Comparison of ENCODE assay signal across 8 cellular contexts in the genomic region with DNA sequence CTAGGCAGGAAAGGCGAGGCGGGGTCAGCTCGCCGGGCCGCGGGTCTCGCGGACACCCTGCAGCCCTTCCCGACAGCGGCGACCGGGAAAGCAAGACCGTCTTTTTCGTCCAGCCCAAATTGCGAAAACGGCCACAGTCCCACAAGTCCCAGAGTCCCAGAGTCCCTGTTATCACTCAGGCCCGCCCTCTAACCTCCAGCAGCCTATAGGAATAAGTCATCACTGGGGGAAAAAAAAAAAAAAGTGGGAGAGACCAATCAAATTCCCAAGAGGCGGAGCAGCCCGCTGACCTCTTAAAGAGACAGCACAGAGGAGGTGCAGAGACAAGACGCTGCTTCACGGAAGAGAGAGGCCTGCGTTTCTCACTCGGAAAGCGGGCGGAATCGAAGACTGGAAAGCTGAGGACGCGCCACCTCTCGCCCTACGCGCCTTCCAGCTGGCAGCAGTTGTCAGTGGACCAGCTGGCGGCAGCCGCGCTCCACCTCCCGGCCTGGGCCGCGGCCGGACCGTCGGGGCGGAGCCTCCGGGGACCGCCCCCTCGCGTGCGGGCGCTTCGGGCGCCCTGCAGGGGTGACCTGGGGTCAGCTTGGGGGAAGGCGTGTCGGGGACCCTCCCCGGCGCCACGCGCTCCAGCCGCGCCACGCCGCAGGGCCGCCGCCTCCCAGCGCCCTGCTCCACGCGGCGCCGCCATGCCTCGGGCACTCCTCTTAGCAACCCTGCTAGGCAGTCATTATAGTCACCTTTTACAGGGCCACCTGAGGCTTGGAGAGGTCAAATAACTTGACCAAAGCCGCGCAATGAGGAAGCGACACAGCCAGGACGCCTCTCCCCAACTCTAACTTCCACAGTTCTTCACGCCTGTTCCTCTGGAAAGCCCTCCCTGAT. TPM values are rescaled to one million over a fixed set of nuclear protein-coding genes. Genes with fewer than 3 reads are reported as not detected.
DNase-seq lines count a peak whose midpoint lies in the region; ATAC-seq and TF ChIP-seq lines count a peak whose summit lies in the region.

TPRA1 (minus strand) TSS at position 141 of the 885 bp plus-strand sequence. CDS start 10,587 bp downstream, outside the sequence.

- H3K27ac ChIP-seq in DND-41 (ENCODE audit: low read length): peak within 1 kb of the TSS; percentile 88
- H3K27ac ChIP-seq in Peyer's patch: peak within 1 kb of the TSS; percentile 86 to 97 (median 92)
- H3K27ac ChIP-seq in esophagus muscularis mucosa (replicated peaks in 1 of 4): peak within 1 kb of the TSS; percentile 88 to 97 (median 94)
- peak within 1 kb of the TSS; percentile 66 for H3K27ac ChIP-seq in muscle layer of duodenum (ENCODE audit: low read length)

- TF ChIP-seq EP300 in esophagus muscularis mucosa (IDR thresholded peaks at IDR 0.05): no peak

- H3K4me3 ChIP-seq in DND-41 (ENCODE audit: low read depth in 1 of 2, low read length in 2 of 2): peak within 1 kb of the TSS; percentile 84 to 94
- H3K4me3 ChIP-seq in Peyer's patch: peak within 1 kb of the TSS; percentile 80 to 97 (median 94)
- peak within 1 kb of the TSS; percentile 87 to 97 (median 92) for H3K4me3 ChIP-seq in esophagus muscularis mucosa
- H3K4me3 ChIP-seq in muscle layer of duodenum (ENCODE audit: low read depth in 1 of 2, low read length in 2 of 2): peak within 1 kb of the TSS; percentile 73 to 93

- peaks cover 46% of the 10 kb centered on the region for H3K79me2 ChIP-seq in DND-41 (ENCODE audit: insufficient read depth, low read length)

- peak; percentile 49 for TF ChIP-seq CTCF in DND-41 (IDR thresholded peaks at IDR 0.05; ENCODE audit: borderline replicate concordance, extremely low read depth, low read length, poor library complexity, severe bottlenecking)
- peak in 4 of 6 experiments; percentile 12 to 64 (median 44) for TF ChIP-seq CTCF in Peyer's patch (IDR thresholded peaks at IDR 0.05)
- peak in 2 of 3 experiments; percentile 6 to 42 for TF ChIP-seq CTCF in esophagus muscularis mucosa (IDR thresholded peaks at IDR 0.05)

- H3K9me3 ChIP-seq in DND-41 (ENCODE audit: insufficient read depth, low read length, severe bottlenecking) (no peaks in the 10 kb centered on the region), Peyer's patch (no peaks in the 10 kb centered on the region), esophagus muscularis mucosa (no peaks in the 10 kb centered on the region), muscle layer of duodenum (ENCODE audit: control insufficient read depth in 1 of 2, low read length in 2 of 2) (no peaks in the 10 kb centered on the region)

- DNase-seq in DND-41 (peak; percentile 92), KG1 (lab: John Stamatoyannopoulos, UW) (peak; percentile 91), Peyer's patch (peak; percentile 88 to 95 (median 90)), esophagus muscularis mucosa (ENCODE audit: extremely low spot score) (peak; percentile 97)
- DNase-seq in activated T-cell treated with anti-CD3 and anti-CD28 coated beads, Interleukin-2, amount 50 U/mL, for 48 hours: peak; percentile 87 to 88
- peak; percentile 75 to 81 for DNase-seq in stimulated activated CD8-positive, alpha-beta memory T cell treated with anti-CD3 and anti-CD28 coated beads, Interleukin-7, amount 100 ng/mL, for 4 hours (ENCODE audit: low read depth in 2 of 2)

- H3K27me3 ChIP-seq in DND-41 (ENCODE audit: insufficient read depth, low read length, poor library complexity) (no peaks in the 10 kb centered on the region), Peyer's patch (no peaks in the 10 kb centered on the region), esophagus muscularis mucosa (no peaks in the 10 kb centered on the region), muscle layer of duodenum (ENCODE audit: low read depth, low read length) (no peaks in the 10 kb centered on the region)

- H3K9ac ChIP-seq in DND-41 (ENCODE audit: low read depth, low read length): peak within 1 kb of the TSS; percentile 95

- peak within 1 kb of the TSS; percentile 89 for H2AFZ ChIP-seq in DND-41 (ENCODE audit: low read depth, low read length)

- peak; percentile 85 for ATAC-seq in DND-41 (ENCODE audit: insufficient read depth, low read depth)
- ATAC-seq in GM21723 (IDR thresholded peaks at IDR 0.05; ENCODE audit: unreplicated experiment): peak; percentile 77

- peaks cover 39% of the 10 kb centered on the region for H4K20me1 ChIP-seq in DND-41 (ENCODE audit: insufficient read depth, low read length)

- H3K4me2 ChIP-seq in DND-41 (ENCODE audit: insufficient read depth, low read length): peak within 1 kb of the TSS; percentile 85

- intact Hi-C loops in esophagus muscularis mucosa (cut with DNase I): no loop called here

- H3K4me1 ChIP-seq in DND-41 (ENCODE audit: insufficient read depth, low read length) (peaks cover 31% of the 10 kb centered on the region), Peyer's patch (peaks cover 0 to 43% (median 13%) of the 10 kb centered on the region in 4 donors), esophagus muscularis mucosa (peaks cover 38 to 51% (median 51%) of the 10 kb centered on the region in 4 donors), muscle layer of duodenum (ENCODE audit: control insufficient read depth in 1 of 2, insufficient read depth in 2 of 2, low read length in 2 of 2) (peaks cover 7 to 46% of the 10 kb centered on the region in 2 donors)

- peak; percentile 7 to 59 for TF ChIP-seq POLR2A in Peyer's patch (IDR thresholded peaks at IDR 0.05)
- TF ChIP-seq POLR2A in esophagus muscularis mucosa (IDR thresholded peaks at IDR 0.05; ENCODE audit: low read depth): no peak

- WGBS in esophagus muscularis mucosa: 1% methylated on average over 24 of the region's 72 CpGs

- H3K36me3 ChIP-seq in DND-41 (ENCODE audit: insufficient read depth, low read length): peaks cover 12% of the 10 kb centered on the region
- H3K36me3 ChIP-seq in Peyer's patch: no peaks in the 10 kb centered on the region
- H3K36me3 ChIP-seq in esophagus muscularis mucosa: peaks cover 0 to 3% (median 0%) of the 10 kb centered on the region in 4 donors
- no peaks in the 10 kb centered on the region for H3K36me3 ChIP-seq in muscle layer of duodenum (ENCODE audit: control insufficient read depth in 1 of 2, insufficient read depth in 2 of 2, low read length in 2 of 2)

RNA-seq across cellular contexts. Expression of gene TPRA1, which starts in this region (rescaled TPM):
- 10 to 100 TPM; 28.1 to 47.3 (median 34.1) TPM for total RNA-seq in Peyer's patch
- 10 to 100 TPM; 19.9 to 43.1 (median 33.1) TPM for total RNA-seq in esophagus muscularis mucosa

Comparison
In these comparisons a context has a peak if more than half of its experiments do, and no peak if none do; other contexts are left out.
1. Peak in every context shown above with its lines: DNase-seq, ATAC-seq, H3K4me3 ChIP-seq and H3K27ac ChIP-seq.